1 cellular context compared by ENCODE assay signal in genomic region chr7:140229591-140230516, GRCh38.
A peak's percentile ranks its signal among the peaks of the same experiment; 100 is the strongest.
TF ChIP-seq lines count a peak whose summit lies in the region.

No MANE protein-coding gene starts in this region.

TF ChIP-seq in HepG2, 621 proteins besides CTCF, POLR2A, EP300 and RAD21 (continued from another document and continues in another):
- peak; percentile 92; the same call in 1 of the 2 replicates for TF ChIP-seq ZNF710 (CRISPR knock-in tag; IDR thresholded peaks at IDR 0.05; ENCODE audit: borderline replicate concordance)
- TF ChIP-seq DNMT1 (CRISPR knock-in tag; IDR thresholded peaks at IDR 0.05): no peak
- TF ChIP-seq REPIN1 (CRISPR knock-in tag; IDR thresholded peaks at IDR 0.05; ENCODE audit: borderline replicate concordance, low read depth): peak; percentile 83; the same call in 1 of the 2 replicates
- no peak for TF ChIP-seq ZNF431 (CRISPR knock-in tag; IDR thresholded peaks at IDR 0.05; ENCODE audit: borderline replicate concordance, low read depth)
- TF ChIP-seq ZSCAN31 (CRISPR knock-in tag; IDR thresholded peaks at IDR 0.05; ENCODE audit: low read depth): peak; percentile 87
- no peak for TF ChIP-seq NFE2L2 (IDR thresholded peaks at IDR 0.05; ENCODE audit: low read length)
- TF ChIP-seq PHF21A (CRISPR knock-in tag; IDR thresholded peaks at IDR 0.05): peak; percentile 85
- TF ChIP-seq ZFAT (CRISPR knock-in tag; conservative IDR thresholded peaks at IDR 0.05): no peak
- no peak for TF ChIP-seq ZFP36L2 (CRISPR knock-in tag; IDR thresholded peaks at IDR 0.05)
- TF ChIP-seq AGO2 (optimal IDR thresholded peaks at IDR 0.05; ENCODE audit: low read depth, low read length): no peak
- TF ChIP-seq KDM6A (CRISPR knock-in tag; IDR thresholded peaks at IDR 0.05; ENCODE audit: low read depth): peak; percentile 97
- TF ChIP-seq GFI1 (CRISPR knock-in tag; IDR thresholded peaks at IDR 0.05; ENCODE audit: borderline replicate concordance): peak; percentile 78
- TF ChIP-seq PLRG1 (conservative IDR thresholded peaks at IDR 0.05): no peak
- peak; percentile 80 for TF ChIP-seq RBM39 (IDR thresholded peaks at IDR 0.05; ENCODE audit: low read depth, low read length, poor library complexity, severe bottlenecking)
- no peak for TF ChIP-seq ZNF75D (CRISPR knock-in tag; IDR thresholded peaks at IDR 0.05; ENCODE audit: borderline replicate concordance)
- TF ChIP-seq PATZ1 (CRISPR knock-in tag; IDR thresholded peaks at IDR 0.05): peak; percentile 96
- no peak for TF ChIP-seq ARHGAP35 (CRISPR knock-in tag; IDR thresholded peaks at IDR 0.05; ENCODE audit: borderline replicate concordance)
- TF ChIP-seq CREBL2 (CRISPR knock-in tag; IDR thresholded peaks at IDR 0.05; ENCODE audit: borderline replicate concordance): no peak
- TF ChIP-seq TIGD3 (CRISPR knock-in tag; IDR thresholded peaks at IDR 0.05; ENCODE audit: borderline replicate concordance): no peak
- TF ChIP-seq ZNF709 (CRISPR knock-in tag; IDR thresholded peaks at IDR 0.05): peak; percentile 63; the same call in 1 of the 2 replicates
- TF ChIP-seq USF2 (IDR thresholded peaks at IDR 0.05; ENCODE audit: low read depth, low read length): no peak
- peak; percentile 32; the same call in 1 of the 2 replicates for TF ChIP-seq USF2 (CRISPR knock-in tag; IDR thresholded peaks at IDR 0.05; ENCODE audit: borderline replicate concordance)
- no peak for TF ChIP-seq ZNF230 (CRISPR knock-in tag; IDR thresholded peaks at IDR 0.05)
- peak; percentile 76; the same call in 1 of the 2 replicates for TF ChIP-seq MAZ (IDR thresholded peaks at IDR 0.05; ENCODE audit: borderline replicate concordance, low read depth, low read length)
- peak; percentile 86 for TF ChIP-seq MAZ (CRISPR knock-in tag; IDR thresholded peaks at IDR 0.05; ENCODE audit: low read depth)
- peak; percentile 54; the same call in 1 of the 2 replicates for TF ChIP-seq ZFP91 (CRISPR knock-in tag; IDR thresholded peaks at IDR 0.05; ENCODE audit: borderline replicate concordance)
- TF ChIP-seq ZNF646 (CRISPR knock-in tag; IDR thresholded peaks at IDR 0.05): peak; percentile 70; the same call in 1 of the 2 replicates
- no peak for TF ChIP-seq RNF2 (conservative IDR thresholded peaks at IDR 0.05; ENCODE audit: low read depth)
- no peak for TF ChIP-seq GZF1 (CRISPR knock-in tag; IDR thresholded peaks at IDR 0.05)
- peak; percentile 87 for TF ChIP-seq ASH2L (IDR thresholded peaks at IDR 0.05; ENCODE audit: insufficient read length, low read depth, low read length)
- TF ChIP-seq ZNF251 (CRISPR knock-in tag; IDR thresholded peaks at IDR 0.05): no peak
- TF ChIP-seq ARNTL (CRISPR knock-in tag; IDR thresholded peaks at IDR 0.05): peak; percentile 82
- no peak for TF ChIP-seq MTA3 (CRISPR knock-in tag; IDR thresholded peaks at IDR 0.05)
- no peak for TF ChIP-seq BCLAF1 (IDR thresholded peaks at IDR 0.05)
- 0 out of 2 replicates have a peak, but pooled peaks have one; percentile 38 for TF ChIP-seq ZNF619 (CRISPR knock-in tag; IDR thresholded peaks at IDR 0.05)
- no peak for TF ChIP-seq GTF3A (CRISPR knock-in tag; conservative IDR thresholded peaks at IDR 0.05)
- peak; percentile 84; the same call in 1 of the 2 replicates for TF ChIP-seq ZBTB39 (CRISPR knock-in tag; IDR thresholded peaks at IDR 0.05)
